In genomic region chr12:109996483-109996853, GRCh38 we compare ENCODE assay signal across 8 cellular contexts. TPM values are rescaled to one million over a fixed set of nuclear protein-coding genes. Genes with fewer than 3 reads are reported as not detected.
A peak's percentile ranks its signal among the peaks of the same experiment; 100 is the strongest.
DNase-seq lines count a peak whose midpoint lies in the region; ATAC-seq and TF ChIP-seq lines count a peak whose summit lies in the region.

No MANE protein-coding gene starts in this region.

- H3K9me3 Mint-ChIP-seq in CD14-positive monocyte = no peaks in the 10 kb centered on the region
- no peaks in the 10 kb centered on the region for H3K9me3 Mint-ChIP-seq in neural progenitor cell

- intact Hi-C loops in CD14-positive monocyte (cut with micrococcal nuclease) = no loop called here

- peak overlapping the region; percentile 97 for H3K4me2 ChIP-seq in OCI-LY3 (ENCODE audit: low read length)
- peak overlapping the region; percentile 68 for H3K4me2 ChIP-seq in neural progenitor cell

- H3K9me3 ChIP-seq in OCI-LY3 (ENCODE audit: insufficient read depth, low read length) (no peaks in the 10 kb centered on the region), endocrine pancreas (ENCODE audit: control insufficient read depth, low read length) (no peaks in the 10 kb centered on the region), neural progenitor cell (ENCODE audit: low read depth) (no peaks in the 10 kb centered on the region)

- H3K36me3 Mint-ChIP-seq in CD14-positive monocyte (peaks cover 9 to 16% of the 10 kb centered on the region in 2 donors), neural progenitor cell (no peaks in the 10 kb centered on the region)

- H3K4me1 ChIP-seq in OCI-LY3 (ENCODE audit: low read length) (peaks cover 39% of the 10 kb centered on the region), endocrine pancreas (ENCODE audit: control insufficient read depth, insufficient read depth, low read length) (peaks cover 25% of the 10 kb centered on the region), neural progenitor cell (peaks cover 12% of the 10 kb centered on the region)

- H3F3A ChIP-seq in neural progenitor cell (ENCODE audit: low read depth) = peaks cover 14% of the 10 kb centered on the region

- H4K20me1 ChIP-seq in OCI-LY3 (ENCODE audit: insufficient read depth, low read length) (peaks cover 28% of the 10 kb centered on the region), neural progenitor cell (ENCODE audit: low read depth) (peaks cover 13% of the 10 kb centered on the region)

- H3K4me3 ChIP-seq in OCI-LY3 (ENCODE audit: low read length) (peak overlapping the region; percentile 95), endocrine pancreas (ENCODE audit: control insufficient read depth, insufficient read depth, low read length) (peak overlapping the region; percentile 72), neural progenitor cell (peak overlapping the region; percentile 86)

- H3K27me3 ChIP-seq in OCI-LY3 (ENCODE audit: low read depth, low read length) = no peaks in the 10 kb centered on the region
- no peaks in the 10 kb centered on the region for H3K27me3 ChIP-seq in endocrine pancreas (ENCODE audit: control insufficient read depth, insufficient read depth, low read length)
- peaks cover 17% of the 10 kb centered on the region for H3K27me3 ChIP-seq in neural progenitor cell

- H3K36me3 ChIP-seq in OCI-LY3 (replicated peaks; ENCODE audit: low read depth, low read length) (peaks cover 28% of the 10 kb centered on the region), endocrine pancreas (ENCODE audit: control insufficient read depth, insufficient read depth, low read length) (no peaks in the 10 kb centered on the region), neural progenitor cell (no peaks in the 10 kb centered on the region)

- H3K27me3 Mint-ChIP-seq in CD14-positive monocyte (ENCODE audit: low read depth in 3 of 3) = no peaks in the 10 kb centered on the region
- peaks cover 8% of the 10 kb centered on the region for H3K27me3 Mint-ChIP-seq in neural progenitor cell (ENCODE audit: insufficient read depth, low read depth)

- H3K27ac ChIP-seq in OCI-LY3 (ENCODE audit: low read length) (peak overlapping the region; percentile 87), neural progenitor cell (no peak overlapping the region)

- TF ChIP-seq CTCF in CD14-positive monocyte (IDR thresholded peaks at IDR 0.05) (no peak), OCI-LY3 (IDR thresholded peaks at IDR 0.05; ENCODE audit: low read depth, low read length) (no peak), neural progenitor cell (IDR thresholded peaks at IDR 0.05) (no peak)

- peak overlapping the region; percentile 75 to 99 for H3K4me3 Mint-ChIP-seq in CD14-positive monocyte
- peak overlapping the region; percentile 91 for H3K4me3 Mint-ChIP-seq in neural progenitor cell

- H2AFZ ChIP-seq in OCI-LY3 (ENCODE audit: low read depth, low read length) (peak overlapping the region; percentile 24; the same call in 1 of the 2 replicates), neural progenitor cell (replicated peaks) (peak overlapping the region; percentile 100)

- H3K27ac Mint-ChIP-seq in CD14-positive monocyte = peak overlapping the region; percentile 82 to 97 (median 88)
- H3K27ac Mint-ChIP-seq in neural progenitor cell = peak overlapping the region; percentile 97

- H3K79me2 ChIP-seq in OCI-LY3 (ENCODE audit: low read length) (peaks cover 86% of the 10 kb centered on the region), neural progenitor cell (ENCODE audit: low read depth) (peaks cover 40% of the 10 kb centered on the region)

- no peak for ATAC-seq in GM21737 (IDR thresholded peaks at IDR 0.05; ENCODE audit: unreplicated experiment)

- H3K4me1 Mint-ChIP-seq in CD14-positive monocyte = peaks cover 63% of the 10 kb centered on the region
- H3K4me1 Mint-ChIP-seq in neural progenitor cell = peaks cover 34% of the 10 kb centered on the region

- no peak for DNase-seq in CD14-positive monocyte (ENCODE audit: low spot score)
- no peak for DNase-seq in neural progenitor cell (ENCODE audit: low spot score)
- no peak for DNase-seq in NCI-H187 (lab: John Stamatoyannopoulos, UW)
- DNase-seq in COLO829 (ENCODE audit: low spot score) = no peak
- DNase-seq in NAMALWA (ENCODE audit: low spot score) = no peak

- H3K9ac ChIP-seq in OCI-LY3 (ENCODE audit: low read length) (peak overlapping the region; percentile 95), endocrine pancreas (ENCODE audit: control insufficient read depth, insufficient read depth, low read length) (peak overlapping the region; percentile 38), neural progenitor cell (no peak overlapping the region)

RNA-seq across cellular contexts. Expression of gene GIT2, which starts 0.3 kb away (rescaled TPM):
- polyA plus RNA-seq in CD14-positive monocyte = 10 to 100 TPM; 75.8 to 98.8 TPM
- total RNA-seq in neural progenitor cell (ENCODE audit: low replicate concordance) = 23.9 and 28.5 TPM in 2 replicates

RNA-seq across cellular contexts. Expression of gene ANKRD13A, which starts 2.8 kb away (rescaled TPM):
- polyA plus RNA-seq in CD14-positive monocyte = 10 to 100 TPM; 42.8 to 46.8 TPM
- total RNA-seq in neural progenitor cell (ENCODE audit: low replicate concordance) = 35.4 and 47.5 TPM in 2 replicates

RNA-seq across cellular contexts. Expression of gene C12orf76, which starts 51.9 kb away (rescaled TPM):
- polyA plus RNA-seq in CD14-positive monocyte = 10 to 100 TPM in 1 of 2 donors, 1 to 10 TPM in 1; 9.3 to 10.6 TPM
- 39.8 and 48.8 TPM in 2 replicates for total RNA-seq in neural progenitor cell (ENCODE audit: low replicate concordance)
